8 cellular contexts compared by ENCODE assay signal in genomic region chr20:43914286-43914685, GRCh38. TPM values are rescaled to one million over a fixed set of nuclear protein-coding genes. Genes with fewer than 3 reads are reported as not detected.
DNase-seq lines count a peak whose midpoint lies in the region; ATAC-seq and TF ChIP-seq lines count a peak whose summit lies in the region.

No MANE protein-coding gene starts in this region.

- intact Hi-C loops in left lung (cut with DNase I) = no loop called here

- H3K4me1 ChIP-seq in left lung = peaks cover 0 to 17% of the 10 kb centered on the region in 2 donors

- peaks cover 23 to 64% of the 10 kb centered on the region in 2 donors for H3K27me3 ChIP-seq in left lung

- POLR2A ChIA-PET in activated naive CD8-positive, alpha-beta T cell treated with anti-CD3 and anti-CD28 coated beads, Interleukin-2, amount 10 ng/mL, durations not matched to agents 7 days and 5 days (lab: Charles Lee) = no interaction called here

- peak; percentile 52 for DNase-seq in NCI-H2227 (lab: John Stamatoyannopoulos, UW; ENCODE audit: unreplicated experiment)
- no peak for DNase-seq in NCI-H2227 treated with DMSO at 0.1 percent for 48 hours (lab: John Stamatoyannopoulos, UW)
- no peak for DNase-seq in activated naive CD8-positive, alpha-beta T cell treated with anti-CD3 and anti-CD28 coated beads, Interleukin-2, amount 10 ng/mL, durations not matched to agents 7 days and 5 days
- DNase-seq in naive B cell = no peak
- no peak for DNase-seq in erythroblast (lab: John Stamatoyannopoulos, UW)
- no peak for DNase-seq in left lung
- DNase-seq in pons (ENCODE audit: low spot score) = no peak

- peak overlapping the region; percentile 41 for H3K4me3 Mint-ChIP-seq in activated naive CD8-positive, alpha-beta T cell treated with anti-CD3 and anti-CD28 coated beads, Interleukin-2, amount 10 ng/mL, durations not matched to agents 7 days and 5 days
- peak overlapping the region; percentile 44 to 77 (median 70) for H3K4me3 Mint-ChIP-seq in naive B cell

- peak overlapping the region in 1 of 2 donors; percentile 35 for H3K4me3 ChIP-seq in left lung

- H3K4me1 Mint-ChIP-seq in activated naive CD8-positive, alpha-beta T cell treated with anti-CD3 and anti-CD28 coated beads, Interleukin-2, amount 10 ng/mL, durations not matched to agents 7 days and 5 days = peaks cover 15% of the 10 kb centered on the region
- H3K4me1 Mint-ChIP-seq in naive B cell = peaks cover 13 to 25% (median 13%) of the 10 kb centered on the region in 3 donors

- H3K9me3 ChIP-seq in left lung = peaks cover 0 to 12% of the 10 kb centered on the region in 2 donors

- ATAC-seq in HG03432 (IDR thresholded peaks at IDR 0.05; ENCODE audit: unreplicated experiment) = peak; percentile 24
- ATAC-seq in activated naive CD8-positive, alpha-beta T cell treated with anti-CD3 and anti-CD28 coated beads, Interleukin-2, amount 10 ng/mL, durations not matched to agents 7 days and 5 days (ENCODE audit: low read depth) = no peak
- ATAC-seq in naive B cell (ENCODE audit: low read depth in 2 of 2) = peak in 1 of 2 donors; percentile 10
- no peak for ATAC-seq in left lung

- H3K36me3 ChIP-seq in left lung = no peaks in the 10 kb centered on the region

- TF ChIP-seq CTCF in left lung (IDR thresholded peaks at IDR 0.05) = no peak

- peaks cover 16% of the 10 kb centered on the region for H3K9me3 Mint-ChIP-seq in activated naive CD8-positive, alpha-beta T cell treated with anti-CD3 and anti-CD28 coated beads, Interleukin-2, amount 10 ng/mL, durations not matched to agents 7 days and 5 days
- H3K9me3 Mint-ChIP-seq in naive B cell = peaks cover under 1 to 29% (median 16%) of the 10 kb centered on the region in 7 donors

- no peak for TF ChIP-seq POLR2A in erythroblast (IDR thresholded peaks at IDR 0.05; ENCODE audit: low read length)

- H3K27ac ChIP-seq in left lung = peak overlapping the region in 1 of 2 donors; percentile 33

- no peak overlapping the region for H3K27ac Mint-ChIP-seq in activated naive CD8-positive, alpha-beta T cell treated with anti-CD3 and anti-CD28 coated beads, Interleukin-2, amount 10 ng/mL, durations not matched to agents 7 days and 5 days
- H3K27ac Mint-ChIP-seq in naive B cell = no peak overlapping the region

- peaks cover 6% of the 10 kb centered on the region for H3K36me3 Mint-ChIP-seq in activated naive CD8-positive, alpha-beta T cell treated with anti-CD3 and anti-CD28 coated beads, Interleukin-2, amount 10 ng/mL, durations not matched to agents 7 days and 5 days
- H3K36me3 Mint-ChIP-seq in naive B cell = peaks cover 0 to 7% of the 10 kb centered on the region in 2 donors

- peaks cover 63% of the 10 kb centered on the region for H3K27me3 Mint-ChIP-seq in activated naive CD8-positive, alpha-beta T cell treated with anti-CD3 and anti-CD28 coated beads, Interleukin-2, amount 10 ng/mL, durations not matched to agents 7 days and 5 days
- H3K27me3 Mint-ChIP-seq in naive B cell = peaks cover 47 to 89% (median 53%) of the 10 kb centered on the region in 3 donors

RNA-seq across cellular contexts. Expression of gene TOX2, which starts 0.4 kb away (rescaled TPM):
- under 1 TPM; 0.26 to 0.44 TPM for total RNA-seq in activated naive CD8-positive, alpha-beta T cell treated with anti-CD3 and anti-CD28 coated beads, Interleukin-2, amount 10 ng/mL, durations not matched to agents 7 days and 5 days
- polyA plus RNA-seq in naive B cell (ENCODE audit: low read depth in 6 of 6) = under 1 TPM in 3 of 6 donors, not detected in 3; 0.17 to 0.26 (median 0.26) TPM
- 10 to 100 TPM; 14.5 to 29.9 TPM for total RNA-seq in left lung

Comparison
In these comparisons a context has a peak if more than half of its experiments do, and no peak if none do; other contexts are left out.
1. RNA of gene TOX2, which starts 0.4 kb away (total RNA-seq): 14.5 to 29.9 TPM in left lung; 0.26 to 0.44 TPM in activated naive CD8-positive, alpha-beta T cell treated with anti-CD3 and anti-CD28 coated beads, Interleukin-2, amount 10 ng/mL, durations not matched to agents 7 days and 5 days; every median in the first group is over 10 times any median in the second.